In the genomic region with DNA sequence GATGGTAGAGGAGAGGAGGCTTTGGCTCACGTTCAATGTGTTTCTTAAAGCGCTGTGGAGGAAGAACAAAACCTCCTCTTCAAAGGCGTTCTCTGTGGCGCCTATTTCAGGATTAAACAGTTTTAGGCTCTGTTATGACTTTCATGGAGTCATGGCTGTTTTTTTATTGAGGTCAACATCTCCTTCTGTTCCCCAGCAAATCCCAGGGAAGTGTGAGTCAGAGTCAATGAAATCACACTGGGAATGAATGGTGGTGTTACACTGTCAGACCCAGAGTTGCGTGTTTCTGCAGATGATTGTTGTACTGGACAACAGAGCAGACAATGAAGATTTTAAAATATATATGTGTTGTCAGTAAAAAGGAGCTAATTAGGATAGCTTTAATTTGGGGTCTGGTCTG, we compare ENCODE assay signal across 12 cellular contexts.
DNase-seq lines count a peak whose midpoint lies in the region; ATAC-seq and TF ChIP-seq lines count a peak whose summit lies in the region.
"Had no signal": no experiment of that assay in that cellular context is flagged by ENCODE, and none has a peak within 500 bp of the region (broad histone marks: within the 10 kb centered on the region; RNA-seq: fewer than 3 reads in every experiment).

No MANE protein-coding gene starts in this region.

- no peaks in the 10 kb centered on the region for H3K36me3 ChIP-seq in subcutaneous abdominal adipose tissue (ENCODE audit: control insufficient read depth in 5 of 5, insufficient read depth in 5 of 5, low read length in 5 of 5)
- H3K36me3 ChIP-seq: upper lobe of left lung had no signal

- no peaks in the 10 kb centered on the region for H3K27me3 ChIP-seq in subcutaneous abdominal adipose tissue (ENCODE audit: control insufficient read depth in 5 of 5, insufficient read depth in 4 of 5, low read length in 5 of 5)
- H3K27me3 ChIP-seq: upper lobe of left lung had no signal

- no peak for TF ChIP-seq CTCF in HFF-Myc (IDR thresholded peaks at IDR 0.05; ENCODE audit: low read depth, low read length, missing control alignments)

- no peak overlapping the region for H3K9ac ChIP-seq in subcutaneous abdominal adipose tissue (ENCODE audit: low read length in 5 of 5)

- peak overlapping the region; percentile 13 for H3K27ac ChIP-seq in subcutaneous abdominal adipose tissue (ENCODE audit: low read depth, low read length)
- H3K27ac ChIP-seq: upper lobe of left lung had no signal

- DNase-seq in HFF-Myc (ENCODE audit: extremely low read depth, low read depth) (peak; percentile 45), brain pericyte (ENCODE audit: low read depth, low spot score) (peak; percentile 55), hepatic stellate cell (ENCODE audit: low spot score) (peak; percentile 20)
- no peak for DNase-seq in stimulated activated CD4-positive, alpha-beta T cell treated with anti-CD3 and anti-CD28 coated beads, Interleukin-4, amount 100 ng/mL, for 4 hours
- DNase-seq in activated CD8-positive, alpha-beta memory T cell treated with anti-CD3 and anti-CD28 coated beads, Interleukin-2, amount 50 U/mL, for 48 hours: no peak
- DNase-seq: NCI-H526 treated with DMSO at 0.1 percent for 48 hours; stimulated activated CD4-positive, alpha-beta T cell treated with anti-CD3 and anti-CD28 coated beads, Interleukin-15, amount 100 ng/mL, for 24 hours; upper lobe of left lung had no signal

- ATAC-seq in HG02610 (IDR thresholded peaks at IDR 0.05; ENCODE audit: unreplicated experiment) (no peak), HG02588 (IDR thresholded peaks at IDR 0.05; ENCODE audit: unreplicated experiment) (no peak)
- ATAC-seq: activated CD4-positive, CD25-positive, alpha-beta regulatory T cell treated with anti-CD3 and anti-CD28 coated beads, Interleukin-2, amount 50 U/mL, for 24 hours had no signal

- H3K4me3 ChIP-seq in HFF-Myc (replicated peaks; ENCODE audit: low read depth, low read length): no peak overlapping the region
- no peak overlapping the region for H3K4me3 ChIP-seq in subcutaneous abdominal adipose tissue (ENCODE audit: low read depth in 1 of 5, low read length in 5 of 5)
- H3K4me3 ChIP-seq: upper lobe of left lung had no signal

- H3K9me3 ChIP-seq in subcutaneous abdominal adipose tissue (ENCODE audit: control insufficient read depth in 5 of 5, low read length in 5 of 5): no peaks in the 10 kb centered on the region
- H3K9me3 ChIP-seq: upper lobe of left lung had no signal

- H3K4me1 ChIP-seq in subcutaneous abdominal adipose tissue (ENCODE audit: control insufficient read depth in 5 of 5, insufficient read depth in 5 of 5, low read length in 5 of 5): peaks cover 0 to 21% (median 4%) of the 10 kb centered on the region in 5 donors
- H3K4me1 ChIP-seq: upper lobe of left lung had no signal

Comparison
In these comparisons a context has a peak if more than half of its experiments do, and no peak if none do; other contexts are left out.
1. DNase-seq: peak in HFF-Myc (single experiment), brain pericyte (single experiment) and hepatic stellate cell (single experiment); none in stimulated activated CD4-positive, alpha-beta T cell treated with anti-CD3 and anti-CD28 coated beads, Interleukin-4, amount 100 ng/mL, for 4 hours (0 of 2) and activated CD8-positive, alpha-beta memory T cell treated with anti-CD3 and anti-CD28 coated beads, Interleukin-2, amount 50 U/mL, for 48 hours (single experiment).